8 cellular contexts compared by ENCODE assay signal in the genomic region with DNA sequence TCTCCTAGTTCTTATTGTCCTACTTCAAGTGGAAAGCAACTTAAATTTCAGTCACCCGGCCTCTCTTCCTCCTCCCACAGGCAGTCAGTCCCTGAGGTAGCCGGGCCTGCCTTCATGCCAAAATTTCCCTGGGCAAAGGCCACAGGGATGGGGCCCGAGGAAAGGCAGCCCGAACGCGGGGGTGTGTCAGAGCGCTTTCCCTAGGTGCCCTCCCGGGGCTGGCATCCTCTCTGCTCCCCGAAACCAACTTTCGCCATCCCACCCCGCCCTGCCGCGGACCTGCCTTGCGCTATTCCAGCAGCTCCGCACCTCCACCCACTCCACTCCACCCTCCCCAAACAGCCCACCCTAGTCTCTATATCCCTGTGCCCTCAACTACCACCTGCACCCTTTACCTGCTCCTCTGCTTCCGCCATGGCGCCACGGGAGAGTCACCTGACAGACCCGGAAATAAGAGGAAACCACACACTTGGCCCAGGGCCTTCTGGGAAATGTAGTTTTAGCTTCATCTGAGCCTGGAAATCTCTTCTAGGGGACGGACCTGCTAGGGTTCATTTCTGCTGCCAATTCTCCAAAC. TPM values are rescaled to one million over a fixed set of nuclear protein-coding genes. Genes with fewer than 3 reads are reported as not detected.
A peak's percentile ranks its signal among the peaks of the same experiment; 100 is the strongest.
DNase-seq lines count a peak whose midpoint lies in the region; ATAC-seq, FAIRE-seq and TF ChIP-seq lines count a peak whose summit lies in the region.

A gene (minus strand): TSS at position 433 of the 577 bp plus-strand sequence. CDS start 17 bp downstream, at position 416.

- TF ChIP-seq CTCF in GM23338 (conservative IDR thresholded peaks at IDR 0.05; ENCODE audit: low read depth in 2 of 2) (no peak), neutrophil (IDR thresholded peaks at IDR 0.05) (no peak), subcutaneous adipose tissue (IDR thresholded peaks at IDR 0.05; ENCODE audit: low read depth) (no peak)

- H3K9me2 ChIP-seq in GM23338 (ENCODE audit: insufficient read depth), result peaks cover 3% of the 10 kb centered on the region; the same call in 1 of the 2 replicates

- H3K9me3 Mint-ChIP-seq in GM23338, result no peaks in the 10 kb centered on the region

- H3K36me3 ChIP-seq in GM23338 (ENCODE audit: insufficient read depth) (no peaks in the 10 kb centered on the region), SJCRH30 (no peaks in the 10 kb centered on the region), neutrophil (no peaks in the 10 kb centered on the region)

- H2AFZ ChIP-seq in GM23338, result peak within 1 kb of the TSS; percentile 58; the same call in 1 of the 2 replicates

- no peaks in the 10 kb centered on the region for H3K36me3 Mint-ChIP-seq in GM23338 (ENCODE audit: low read depth)

- ATAC-seq in GM23338, result peak; percentile 99

- H3K9me3 ChIP-seq in SJCRH30 (replicated peaks) (no peaks in the 10 kb centered on the region), neutrophil (no peaks in the 10 kb centered on the region)

- H3F3A ChIP-seq in GM23338 (replicated peaks; ENCODE audit: low read depth), result no peaks in the 10 kb centered on the region

- H3K27ac ChIP-seq in GM23338 (ENCODE audit: low read depth) (no peak within 1 kb of the TSS), SJCRH30 (no peak within 1 kb of the TSS; the same call in 1 of the 2 replicates), neutrophil (peak within 1 kb of the TSS; percentile 65)

- peaks cover 40% of the 10 kb centered on the region for H3K79me2 ChIP-seq in GM23338 (replicated peaks; ENCODE audit: insufficient read depth)

- H3K27me3 ChIP-seq in GM23338 (ENCODE audit: insufficient read depth), result no peaks in the 10 kb centered on the region
- H3K27me3 ChIP-seq in SJCRH30, result no peaks in the 10 kb centered on the region
- no peaks in the 10 kb centered on the region for H3K27me3 ChIP-seq in neutrophil

- H3K4me1 ChIP-seq in GM23338 (ENCODE audit: insufficient read depth) (0 out of 2 replicates have a peak, but pooled peaks cover 2% of the 10 kb centered on the region), SJCRH30 (no peaks in the 10 kb centered on the region), neutrophil (ENCODE audit: control insufficient read depth in 1 of 2, insufficient read depth in 1 of 2, low read depth in 1 of 2, low read length in 1 of 2) (peaks cover 16 to 18% of the 10 kb centered on the region in 2 experiments)

- H3K4me2 ChIP-seq in GM23338, result peak within 1 kb of the TSS; percentile 89

- no peak for FAIRE-seq in frontal cortex (lab: Jason Lieb, UNC)

- H4K20me1 ChIP-seq in GM23338 (replicated peaks; ENCODE audit: insufficient read depth), result 0 out of 2 replicates have a peak, but pooled peaks cover 8% of the 10 kb centered on the region

- H3K27ac Mint-ChIP-seq in GM23338, result peak within 1 kb of the TSS; percentile 76

- H3K4me3 ChIP-seq in GM23338 (peak within 1 kb of the TSS; percentile 84), SJCRH30 (peak within 1 kb of the TSS; percentile 77), neutrophil (ENCODE audit: low read depth in 1 of 2, low read length in 1 of 2) (peak within 1 kb of the TSS; percentile 78 to 87)

- H3K4me3 Mint-ChIP-seq in GM23338, result peak within 1 kb of the TSS; percentile 97

- DNase-seq in ELR (ENCODE audit: low read depth) (peak; percentile 82), GM23338 (ENCODE audit: low spot score) (peak; percentile 92), Kasumi-1 (lab: John Stamatoyannopoulos, UW) (peak; percentile 87 to 95), SJCRH30 (peak; percentile 70 to 82), frontal cortex (ENCODE audit: low spot score in 2 of 2) (peak; percentile 36 to 76)
- DNase-seq in activated gamma-delta T cell treated with anti-CD3 and anti-CD28 coated beads, Interleukin-2, amount 50 U/mL, for 16 hours (ENCODE audit: low read depth), result peak; percentile 63

- H3K27me3 Mint-ChIP-seq in GM23338 (ENCODE audit: insufficient read depth, low read depth, poor library complexity), result peaks cover 3% of the 10 kb centered on the region

- peaks cover 9% of the 10 kb centered on the region for H3K4me1 Mint-ChIP-seq in GM23338

TF ChIP-seq in GM23338, 12 proteins besides CTCF, POLR2A, EP300 and RAD21 (continues in another document):
- TF ChIP-seq STAT1 (IDR thresholded peaks at IDR 0.05; ENCODE audit: unreplicated experiment), result no peak
- TF ChIP-seq, protein P1, sequence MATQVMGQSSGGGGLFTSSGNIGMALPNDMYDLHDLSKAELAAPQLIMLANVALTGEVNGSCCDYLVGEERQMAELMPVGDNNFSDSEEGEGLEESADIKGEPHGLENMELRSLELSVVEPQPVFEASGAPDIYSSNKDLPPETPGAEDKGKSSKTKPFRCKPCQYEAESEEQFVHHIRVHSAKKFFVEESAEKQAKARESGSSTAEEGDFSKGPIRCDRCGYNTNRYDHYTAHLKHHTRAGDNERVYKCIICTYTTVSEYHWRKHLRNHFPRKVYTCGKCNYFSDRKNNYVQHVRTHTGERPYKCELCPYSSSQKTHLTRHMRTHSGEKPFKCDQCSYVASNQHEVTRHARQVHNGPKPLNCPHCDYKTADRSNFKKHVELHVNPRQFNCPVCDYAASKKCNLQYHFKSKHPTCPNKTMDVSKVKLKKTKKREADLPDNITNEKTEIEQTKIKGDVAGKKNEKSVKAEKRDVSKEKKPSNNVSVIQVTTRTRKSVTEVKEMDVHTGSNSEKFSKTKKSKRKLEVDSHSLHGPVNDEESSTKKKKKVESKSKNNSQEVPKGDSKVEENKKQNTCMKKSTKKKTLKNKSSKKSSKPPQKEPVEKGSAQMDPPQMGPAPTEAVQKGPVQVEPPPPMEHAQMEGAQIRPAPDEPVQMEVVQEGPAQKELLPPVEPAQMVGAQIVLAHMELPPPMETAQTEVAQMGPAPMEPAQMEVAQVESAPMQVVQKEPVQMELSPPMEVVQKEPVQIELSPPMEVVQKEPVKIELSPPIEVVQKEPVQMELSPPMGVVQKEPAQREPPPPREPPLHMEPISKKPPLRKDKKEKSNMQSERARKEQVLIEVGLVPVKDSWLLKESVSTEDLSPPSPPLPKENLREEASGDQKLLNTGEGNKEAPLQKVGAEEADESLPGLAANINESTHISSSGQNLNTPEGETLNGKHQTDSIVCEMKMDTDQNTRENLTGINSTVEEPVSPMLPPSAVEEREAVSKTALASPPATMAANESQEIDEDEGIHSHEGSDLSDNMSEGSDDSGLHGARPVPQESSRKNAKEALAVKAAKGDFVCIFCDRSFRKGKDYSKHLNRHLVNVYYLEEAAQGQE (IDR thresholded peaks at IDR 0.05; ENCODE audit: unreplicated experiment), result no peak
- peak; percentile 59; the same call in 1 of the 2 replicates for TF ChIP-seq CREB1 (CRISPR knock-in tag; IDR thresholded peaks at IDR 0.05; ENCODE audit: low read depth)
- TF ChIP-seq JUNB (IDR thresholded peaks at IDR 0.05; ENCODE audit: unreplicated experiment), result no peak
- TF ChIP-seq POLR2AphosphoS5 (IDR thresholded peaks at IDR 0.05; ENCODE audit: low read depth), result peak; percentile 85
- TF ChIP-seq ZNF331 (CRISPR knock-in tag; IDR thresholded peaks at IDR 0.05; ENCODE audit: low read depth), result no peak
- no peak for TF ChIP-seq EZH2 (IDR thresholded peaks at IDR 0.05; ENCODE audit: low read depth, unreplicated experiment)
- TF ChIP-seq, protein P2, sequence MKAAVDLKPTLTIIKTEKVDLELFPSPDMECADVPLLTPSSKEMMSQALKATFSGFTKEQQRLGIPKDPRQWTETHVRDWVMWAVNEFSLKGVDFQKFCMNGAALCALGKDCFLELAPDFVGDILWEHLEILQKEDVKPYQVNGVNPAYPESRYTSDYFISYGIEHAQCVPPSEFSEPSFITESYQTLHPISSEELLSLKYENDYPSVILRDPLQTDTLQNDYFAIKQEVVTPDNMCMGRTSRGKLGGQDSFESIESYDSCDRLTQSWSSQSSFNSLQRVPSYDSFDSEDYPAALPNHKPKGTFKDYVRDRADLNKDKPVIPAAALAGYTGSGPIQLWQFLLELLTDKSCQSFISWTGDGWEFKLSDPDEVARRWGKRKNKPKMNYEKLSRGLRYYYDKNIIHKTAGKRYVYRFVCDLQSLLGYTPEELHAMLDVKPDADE (IDR thresholded peaks at IDR 0.05), result peak; percentile 95
- TF ChIP-seq ZNF114 (CRISPR knock-in tag; IDR thresholded peaks at IDR 0.05), result no peak

RNA-seq across cellular contexts. Expression of the gene that starts here (rescaled TPM):
- 41.2 and 45.9 TPM in 2 replicates for total RNA-seq in GM23338 (2014; rRNA removed; shearing (Covaris generic))
- polyA plus RNA-seq in GM23338 (2016; fragmentation: Nextera tagmentation; extraction: Ambion mirVana), result 15.7 and 20.2 TPM in 2 replicates
- total RNA-seq in SJCRH30 (2014; rRNA removed; shearing (Covaris generic)), result 37.3 and 37.4 TPM in 2 replicates
- total RNA-seq in frontal cortex, result 103 TPM
- 10 to 100 TPM; 41.9 to 61.8 (median 55.0) TPM for total RNA-seq in subcutaneous adipose tissue
